ENCODE assay signal across 1 cellular context in the genomic region with DNA sequence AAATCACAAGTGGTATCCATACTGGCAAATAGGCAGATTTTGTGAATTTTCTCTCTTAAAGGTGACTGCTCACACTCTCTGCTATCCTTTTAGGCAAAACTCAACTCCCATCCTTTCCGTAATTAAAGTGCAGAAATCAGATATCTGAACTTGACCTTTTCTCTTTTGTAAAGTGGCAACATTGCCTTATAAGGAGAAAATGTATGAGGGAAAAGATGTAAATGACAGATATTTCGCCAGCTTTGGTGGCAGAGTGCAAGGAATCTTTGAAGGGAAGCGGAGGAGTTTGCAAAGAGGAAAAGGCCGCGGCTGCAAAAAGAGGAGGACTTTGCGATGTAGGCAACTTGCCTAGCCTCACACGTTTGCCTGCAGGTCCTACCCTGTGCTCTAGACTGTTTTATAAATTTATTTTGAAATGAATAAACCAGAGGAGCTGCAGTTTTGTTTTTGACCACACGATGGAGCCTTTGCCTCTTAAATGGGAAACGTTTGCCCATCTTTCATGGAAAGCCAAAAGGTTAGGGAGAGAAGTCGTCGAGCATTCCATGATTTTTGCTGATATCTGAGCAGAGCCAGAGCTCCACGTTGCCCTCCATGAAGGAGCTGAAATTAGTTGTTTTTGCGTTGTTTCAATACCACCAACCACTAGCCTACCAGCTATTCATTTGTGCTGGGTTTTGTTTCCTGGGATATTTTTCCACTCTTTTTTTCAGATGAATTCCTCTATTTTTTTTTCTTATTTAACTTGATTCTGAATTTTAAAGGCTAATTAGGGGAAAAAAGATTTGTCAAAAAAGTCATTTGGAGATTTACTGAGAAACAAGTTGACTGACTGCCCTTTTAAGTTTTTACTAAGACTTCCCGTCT.
TF ChIP-seq lines count a peak whose summit lies in the region.

No MANE protein-coding gene starts in this region.

TF ChIP-seq in GM23338, 12 proteins besides CTCF, POLR2A, EP300 and RAD21 (continued from another document):
- no peak for TF ChIP-seq ZNF114 (CRISPR knock-in tag; IDR thresholded peaks at IDR 0.05)
- no peak for TF ChIP-seq STAT1 (IDR thresholded peaks at IDR 0.05; ENCODE audit: unreplicated experiment)
- TF ChIP-seq, protein P1, sequence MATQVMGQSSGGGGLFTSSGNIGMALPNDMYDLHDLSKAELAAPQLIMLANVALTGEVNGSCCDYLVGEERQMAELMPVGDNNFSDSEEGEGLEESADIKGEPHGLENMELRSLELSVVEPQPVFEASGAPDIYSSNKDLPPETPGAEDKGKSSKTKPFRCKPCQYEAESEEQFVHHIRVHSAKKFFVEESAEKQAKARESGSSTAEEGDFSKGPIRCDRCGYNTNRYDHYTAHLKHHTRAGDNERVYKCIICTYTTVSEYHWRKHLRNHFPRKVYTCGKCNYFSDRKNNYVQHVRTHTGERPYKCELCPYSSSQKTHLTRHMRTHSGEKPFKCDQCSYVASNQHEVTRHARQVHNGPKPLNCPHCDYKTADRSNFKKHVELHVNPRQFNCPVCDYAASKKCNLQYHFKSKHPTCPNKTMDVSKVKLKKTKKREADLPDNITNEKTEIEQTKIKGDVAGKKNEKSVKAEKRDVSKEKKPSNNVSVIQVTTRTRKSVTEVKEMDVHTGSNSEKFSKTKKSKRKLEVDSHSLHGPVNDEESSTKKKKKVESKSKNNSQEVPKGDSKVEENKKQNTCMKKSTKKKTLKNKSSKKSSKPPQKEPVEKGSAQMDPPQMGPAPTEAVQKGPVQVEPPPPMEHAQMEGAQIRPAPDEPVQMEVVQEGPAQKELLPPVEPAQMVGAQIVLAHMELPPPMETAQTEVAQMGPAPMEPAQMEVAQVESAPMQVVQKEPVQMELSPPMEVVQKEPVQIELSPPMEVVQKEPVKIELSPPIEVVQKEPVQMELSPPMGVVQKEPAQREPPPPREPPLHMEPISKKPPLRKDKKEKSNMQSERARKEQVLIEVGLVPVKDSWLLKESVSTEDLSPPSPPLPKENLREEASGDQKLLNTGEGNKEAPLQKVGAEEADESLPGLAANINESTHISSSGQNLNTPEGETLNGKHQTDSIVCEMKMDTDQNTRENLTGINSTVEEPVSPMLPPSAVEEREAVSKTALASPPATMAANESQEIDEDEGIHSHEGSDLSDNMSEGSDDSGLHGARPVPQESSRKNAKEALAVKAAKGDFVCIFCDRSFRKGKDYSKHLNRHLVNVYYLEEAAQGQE (IDR thresholded peaks at IDR 0.05; ENCODE audit: unreplicated experiment) = no peak
- TF ChIP-seq EZH2phosphoT487 (IDR thresholded peaks at IDR 0.05; ENCODE audit: unreplicated experiment) = no peak
- no peak for TF ChIP-seq POLR2AphosphoS5 (IDR thresholded peaks at IDR 0.05; ENCODE audit: low read depth)
- no peak for TF ChIP-seq CREB1 (CRISPR knock-in tag; IDR thresholded peaks at IDR 0.05; ENCODE audit: low read depth)
- TF ChIP-seq JUNB (IDR thresholded peaks at IDR 0.05; ENCODE audit: unreplicated experiment) = no peak
